Comparison of ENCODE assay signal across 9 cellular contexts in genomic region chr1:32239335-32239734, GRCh38. TPM values are rescaled to one million over a fixed set of nuclear protein-coding genes. Genes with fewer than 3 reads are reported as not detected.
DNase-seq lines count a peak whose midpoint lies in the region; ATAC-seq and TF ChIP-seq lines count a peak whose summit lies in the region.
"Had no signal": no experiment of that assay in that cellular context is flagged by ENCODE, and none has a peak within 500 bp of the region (broad histone marks: within the 10 kb centered on the region; RNA-seq: fewer than 3 reads in every experiment).

No MANE protein-coding gene starts in this region.

- H3K36me3 Mint-ChIP-seq in brain (no peaks in the 10 kb centered on the region), nephron (ENCODE audit: low read depth) (peaks cover 6% of the 10 kb centered on the region)

- H3K9me3 Mint-ChIP-seq in brain (no peaks in the 10 kb centered on the region), nephron (no peaks in the 10 kb centered on the region)

- peak; percentile 80 for DNase-seq in DMS153 treated with DMSO at 0.1 percent for 48 hours (lab: John Stamatoyannopoulos, UW; ENCODE audit: unreplicated experiment)
- DNase-seq in NCI-H1092 (lab: John Stamatoyannopoulos, UW) = peak; percentile 33
- no peak for DNase-seq in LoVo (ENCODE audit: low spot score)
- DNase-seq in SW480 (ENCODE audit: low spot score) = no peak
- DNase-seq: stimulated activated CD4-positive, alpha-beta T cell treated with anti-CD3 and anti-CD28 coated beads, Interleukin-2, amount 100 ng/mL, for 24 hours had no signal

- H3K27ac Mint-ChIP-seq in brain (peak overlapping the region; percentile 4 to 71 (median 36)), nephron (peak overlapping the region; percentile 28 to 85 (median 77))

- H3K4me1 Mint-ChIP-seq in brain (peaks cover 30% of the 10 kb centered on the region), nephron (peaks cover 11% of the 10 kb centered on the region)

- no peak for TF ChIP-seq CTCF in brain (conservative IDR thresholded peaks at IDR 0.05)
- no peak for TF ChIP-seq CTCF in nephron (IDR thresholded peaks at IDR 0.05; ENCODE audit: unreplicated experiment in 3 of 3)

- H3K27me3 Mint-ChIP-seq in brain (peaks cover 3% of the 10 kb centered on the region), nephron (ENCODE audit: low read depth) (no peaks in the 10 kb centered on the region)

- H3K4me3 Mint-ChIP-seq in brain (peak overlapping the region; percentile 85 to 91 (median 88)), nephron (peak overlapping the region; percentile 92 to 93 (median 92))

- ATAC-seq in HG02852 (IDR thresholded peaks at IDR 0.05; ENCODE audit: unreplicated experiment) = no peak
- ATAC-seq in HG03439 (IDR thresholded peaks at IDR 0.05; ENCODE audit: unreplicated experiment) = no peak

RNA-seq across cellular contexts. Expression of gene FAM167B, which starts 7.7 kb away (rescaled TPM):
- 4.8 TPM for polyA plus RNA-seq in brain (ENCODE audit: insufficient read depth, low read depth, low replicate concordance)

RNA-seq across cellular contexts. Expression of gene LCK, which starts 11.7 kb away (rescaled TPM):
- polyA plus RNA-seq in brain (ENCODE audit: insufficient read depth, low read depth, low replicate concordance) = 2.0 TPM

RNA-seq across cellular contexts. Expression of gene EIF3I, which starts 17.1 kb away (rescaled TPM):
- polyA plus RNA-seq in brain (ENCODE audit: insufficient read depth, low read depth, low replicate concordance) = 343 TPM

RNA-seq across cellular contexts. Expression of gene TMEM234, which starts 17.2 kb away (rescaled TPM):
- 9.2 TPM for polyA plus RNA-seq in brain (ENCODE audit: insufficient read depth, low read depth, low replicate concordance)

RNA-seq across cellular contexts. Expression of gene DCDC2B, which starts 30.4 kb away (rescaled TPM):
- polyA plus RNA-seq in brain (ENCODE audit: insufficient read depth, low read depth, low replicate concordance) = not detected

Comparison
In these comparisons a context has a peak if more than half of its experiments do, and no peak if none do; other contexts are left out.
1. DNase-seq: peak in DMS153 treated with DMSO at 0.1 percent for 48 hours (single experiment) and NCI-H1092 (single experiment); none in LoVo (single experiment) and SW480 (single experiment).